Comparison of ENCODE assay signal across 1 cellular context in genomic region chr12:90543841-90544240, GRCh38.
TF ChIP-seq lines count a peak whose summit lies in the region.

No MANE protein-coding gene starts in this region.

TF ChIP-seq in SK-N-SH treated with all-trans-retinoic acid at 6 μM for 48 hours, 23 proteins besides CTCF, POLR2A, EP300 and RAD21 (continued from another document):
- TF ChIP-seq PATZ1 (CRISPR knock-in tag; IDR thresholded peaks at IDR 0.05; ENCODE audit: borderline replicate concordance): no peak
- no peak for TF ChIP-seq ZNF70 (CRISPR knock-in tag; IDR thresholded peaks at IDR 0.05)
- TF ChIP-seq SNAI2 (CRISPR knock-in tag; IDR thresholded peaks at IDR 0.05): no peak
- no peak for TF ChIP-seq ZFP30 (CRISPR knock-in tag; IDR thresholded peaks at IDR 0.05)
- TF ChIP-seq TCF4 (CRISPR knock-in tag; IDR thresholded peaks at IDR 0.05; ENCODE audit: borderline replicate concordance): no peak
- TF ChIP-seq, protein P1, sequence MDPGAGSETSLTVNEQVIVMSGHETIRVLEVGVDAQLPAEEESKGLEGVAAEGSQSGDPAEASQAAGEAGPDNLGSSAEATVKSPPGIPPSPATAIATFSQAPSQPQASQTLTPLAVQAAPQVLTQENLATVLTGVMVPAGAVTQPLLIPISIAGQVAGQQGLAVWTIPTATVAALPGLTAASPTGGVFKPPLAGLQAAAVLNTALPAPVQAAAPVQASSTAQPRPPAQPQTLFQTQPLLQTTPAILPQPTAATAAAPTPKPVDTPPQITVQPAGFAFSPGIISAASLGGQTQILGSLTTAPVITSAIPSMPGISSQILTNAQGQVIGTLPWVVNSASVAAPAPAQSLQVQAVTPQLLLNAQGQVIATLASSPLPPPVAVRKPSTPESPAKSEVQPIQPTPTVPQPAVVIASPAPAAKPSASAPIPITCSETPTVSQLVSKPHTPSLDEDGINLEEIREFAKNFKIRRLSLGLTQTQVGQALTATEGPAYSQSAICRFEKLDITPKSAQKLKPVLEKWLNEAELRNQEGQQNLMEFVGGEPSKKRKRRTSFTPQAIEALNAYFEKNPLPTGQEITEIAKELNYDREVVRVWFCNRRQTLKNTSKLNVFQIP (CRISPR knock-in tag; IDR thresholded peaks at IDR 0.05; ENCODE audit: borderline replicate concordance, low read depth): no peak
- TF ChIP-seq, protein P2, sequence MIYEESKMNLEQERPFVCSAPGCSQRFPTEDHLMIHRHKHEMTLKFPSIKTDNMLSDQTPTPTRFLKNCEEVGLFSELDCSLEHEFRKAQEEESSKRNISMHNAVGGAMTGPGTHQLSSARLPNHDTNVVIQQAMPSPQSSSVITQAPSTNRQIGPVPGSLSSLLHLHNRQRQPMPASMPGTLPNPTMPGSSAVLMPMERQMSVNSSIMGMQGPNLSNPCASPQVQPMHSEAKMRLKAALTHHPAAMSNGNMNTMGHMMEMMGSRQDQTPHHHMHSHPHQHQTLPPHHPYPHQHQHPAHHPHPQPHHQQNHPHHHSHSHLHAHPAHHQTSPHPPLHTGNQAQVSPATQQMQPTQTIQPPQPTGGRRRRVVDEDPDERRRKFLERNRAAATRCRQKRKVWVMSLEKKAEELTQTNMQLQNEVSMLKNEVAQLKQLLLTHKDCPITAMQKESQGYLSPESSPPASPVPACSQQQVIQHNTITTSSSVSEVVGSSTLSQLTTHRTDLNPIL (CRISPR knock-in tag; IDR thresholded peaks at IDR 0.05; ENCODE audit: low read depth): no peak
- TF ChIP-seq, protein P3, sequence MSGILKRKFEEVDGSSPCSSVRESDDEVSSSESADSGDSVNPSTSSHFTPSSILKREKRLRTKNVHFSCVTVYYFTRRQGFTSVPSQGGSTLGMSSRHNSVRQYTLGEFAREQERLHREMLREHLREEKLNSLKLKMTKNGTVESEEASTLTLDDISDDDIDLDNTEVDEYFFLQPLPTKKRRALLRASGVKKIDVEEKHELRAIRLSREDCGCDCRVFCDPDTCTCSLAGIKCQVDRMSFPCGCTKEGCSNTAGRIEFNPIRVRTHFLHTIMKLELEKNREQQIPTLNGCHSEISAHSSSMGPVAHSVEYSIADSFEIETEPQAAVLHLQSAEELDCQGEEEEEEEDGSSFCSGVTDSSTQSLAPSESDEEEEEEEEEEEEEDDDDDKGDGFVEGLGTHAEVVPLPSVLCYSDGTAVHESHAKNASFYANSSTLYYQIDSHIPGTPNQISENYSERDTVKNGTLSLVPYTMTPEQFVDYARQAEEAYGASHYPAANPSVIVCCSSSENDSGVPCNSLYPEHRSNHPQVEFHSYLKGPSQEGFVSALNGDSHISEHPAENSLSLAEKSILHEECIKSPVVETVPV (CRISPR knock-in tag; IDR thresholded peaks at IDR 0.05): no peak
- no peak for TF ChIP-seq ARNTL (CRISPR knock-in tag; IDR thresholded peaks at IDR 0.05; ENCODE audit: borderline replicate concordance, low read depth)
- TF ChIP-seq CSDC2 (CRISPR knock-in tag; IDR thresholded peaks at IDR 0.05): no peak
TF ChIP-seq in SK-N-SH treated with all-trans-retinoic acid at 6 μM for 48 hours: peak in this region for 0.
